ENCODE assay signal across 7 cellular contexts in genomic region chr1:2551544-2551943, GRCh38. TPM values are rescaled to one million over a fixed set of nuclear protein-coding genes. Genes with fewer than 3 reads are reported as not detected.
"Had no signal": no experiment of that assay in that cellular context is flagged by ENCODE, and none has a peak within 500 bp of the region (broad histone marks: within the 10 kb centered on the region; RNA-seq: fewer than 3 reads in every experiment).

No MANE protein-coding gene starts in this region.

RNA-seq across cellular contexts. Expression of gene HES5, which starts 21.5 kb away (rescaled TPM):
- total RNA-seq: activated T-helper 17 cell treated with anti-CD3 and anti-CD28 coated beads, Interleukin-2, amount 50 U/mL, for 72 hours; endodermal cell; gastroesophageal sphincter; lung microvascular endothelial cell; mesothelial cell of epicardium; osteocyte; SK-MEL-5 had no signal
